ENCODE assay signal across 16 cellular contexts in genomic region chr13:102948006-102948405, GRCh38.
DNase-seq lines count a peak whose midpoint lies in the region; ATAC-seq, FAIRE-seq and TF ChIP-seq lines count a peak whose summit lies in the region.
"Had no signal": no experiment of that assay in that cellular context is flagged by ENCODE, and none has a peak within 500 bp of the region (broad histone marks: within the 10 kb centered on the region; RNA-seq: fewer than 3 reads in every experiment).

No MANE protein-coding gene starts in this region.

- H3K27ac ChIP-seq in liver (ENCODE audit: low read depth in 1 of 2, low read length in 2 of 2) (no peak overlapping the region), HepG2 (ENCODE audit: extremely low read length, insufficient read depth, low read length) (no peak overlapping the region)

- intact Hi-C loops in HepG2 (cut with micrococcal nuclease; ENCODE audit: unreplicated experiment), result no loop called here
- intact Hi-C loops in activated CD4-positive, alpha-beta T cell treated with anti-CD3 and anti-CD28 coated beads, Interleukin-2, amount 10 ng/mL, durations not matched to agents 24 days and 14 days (cut with micrococcal nuclease), result no loop called here

- H3K79me2 ChIP-seq in HepG2 (ENCODE audit: insufficient read depth, low read length), result no peaks in the 10 kb centered on the region

- in situ Hi-C loops in HepG2 (cut with HindIII; ENCODE audit: extremely low pct_ligation_motif_present, low pct_unique_long_range_greater_than_20kb), result no loop called here

- H4K20me1 ChIP-seq in HepG2 (ENCODE audit: insufficient read depth, low read length), result no peaks in the 10 kb centered on the region

- H3K27me3 ChIP-seq in liver (ENCODE audit: control insufficient read depth in 4 of 4, insufficient read depth in 4 of 4, low read length in 3 of 4) (peaks cover 0 to 6% (median 0%) of the 10 kb centered on the region in 4 donors), HepG2 (ENCODE audit: control insufficient read depth in 1 of 2, insufficient read depth in 2 of 2, low read length in 2 of 2) (no peaks in the 10 kb centered on the region; a peak in 1 of 5 replicates)

- no peak for ATAC-seq in HepG2
- no peak for ATAC-seq in stimulated activated naive CD8-positive, alpha-beta T cell treated with anti-CD3 and anti-CD28 coated beads, Interleukin-15, Interleukin-2, amounts not matched to agents 100 U/mL and 50 U/mL, for 24 hours
- ATAC-seq: naive thymus-derived CD8-positive, alpha-beta T cell; stimulated activated naive CD8-positive, alpha-beta T cell treated with anti-CD3 and anti-CD28 coated beads, Interleukin-15, amount 100 ng/mL, for 72 hours had no signal

- CTCF ChIA-PET in HepG2 (lab: Yijun Ruan, JAX; ENCODE audit: low intra/inter-chr PET ratio, low total read pairs), result no interaction called here

- H3K27me3 Mint-ChIP-seq in activated CD4-positive, alpha-beta T cell treated with anti-CD3 and anti-CD28 coated beads, Interleukin-2, amount 10 ng/mL, durations not matched to agents 24 days and 14 days, result peaks cover 4% of the 10 kb centered on the region

- H3K36me3 ChIP-seq in liver (ENCODE audit: control insufficient read depth in 4 of 4, insufficient read depth in 3 of 4, low read depth in 1 of 4, low read length in 3 of 4), result no peaks in the 10 kb centered on the region
- H3K36me3 ChIP-seq in HepG2 (replicated peaks in 1 of 2; ENCODE audit: control insufficient read depth in 1 of 2, insufficient read depth in 2 of 2, low read length in 2 of 2), result no peaks in the 10 kb centered on the region

- TF ChIP-seq RAD21 in liver (IDR thresholded peaks at IDR 0.05) (peak; percentile 31 to 35), HepG2 (CRISPR knock-in tag; IDR thresholded peaks at IDR 0.05) (no peak)

- no peaks in the 10 kb centered on the region for H3K36me3 Mint-ChIP-seq in activated CD4-positive, alpha-beta T cell treated with anti-CD3 and anti-CD28 coated beads, Interleukin-2, amount 10 ng/mL, durations not matched to agents 24 days and 14 days (ENCODE audit: low read depth)
- H3K36me3 Mint-ChIP-seq: activated naive CD8-positive, alpha-beta T cell treated with anti-CD3 and anti-CD28 coated beads, Interleukin-2, amount 10 ng/mL, durations not matched to agents 7 days and 5 days; naive thymus-derived CD8-positive, alpha-beta T cell had no signal

- H3K4me2 ChIP-seq in HepG2 (ENCODE audit: low read depth, low read length), result no peak overlapping the region

- 66% methylated on average over 5 of the region's 5 CpGs for WGBS in liver
- WGBS in HepG2 (ENCODE audit: low lambda C conversion rate), result 22% methylated on average over 5 of the region's 5 CpGs

- TF ChIP-seq EP300 in HepG2 (IDR thresholded peaks at IDR 0.05; ENCODE audit: low read depth in 2 of 2, low read length in 2 of 2) (no peak), HepG2 (CRISPR knock-in tag; IDR thresholded peaks at IDR 0.05; ENCODE audit: borderline replicate concordance) (no peak)

- POLR2A ChIA-PET in HepG2 (lab: Yijun Ruan, JAX), result no interaction called here

- TF ChIP-seq POLR2A in HepG2 (IDR thresholded peaks at IDR 0.05; ENCODE audit: insufficient read depth in 1 of 2, low read depth in 2 of 2, low read length in 2 of 2), result no peak

- no peak overlapping the region for H3K4me3 ChIP-seq in liver (ENCODE audit: low read depth in 1 of 3, low read length in 3 of 3)
- H3K4me3 ChIP-seq in HepG2 (replicated peaks in 1 of 3; ENCODE audit: insufficient read depth in 1 of 3, low read depth in 2 of 3, low read length in 3 of 3), result no peak overlapping the region

- H3K4me1 ChIP-seq in liver (ENCODE audit: control insufficient read depth in 4 of 4, insufficient read depth in 4 of 4, low read length in 3 of 4) (no peaks in the 10 kb centered on the region), HepG2 (ENCODE audit: insufficient read depth, low read length) (peaks cover 15% of the 10 kb centered on the region)

- no peak overlapping the region for H2AFZ ChIP-seq in HepG2 (ENCODE audit: low read length)

- no peak for DNase-seq in HepG2 (ENCODE audit: low spot score)
- DNase-seq in astrocyte of the hippocampus (ENCODE audit: low read depth, low spot score), result peak; percentile 47
- peak; percentile 71 to 94 for DNase-seq in hippocampal formation (lab: John Stamatoyannopoulos, UW)
- no peak for DNase-seq in activated CD4-positive, alpha-beta T cell treated with anti-CD3 and anti-CD28 coated beads, Interleukin-2, amount 10 ng/mL, durations not matched to agents 24 days and 14 days
- DNase-seq in DMS79 (lab: John Stamatoyannopoulos, UW), result no peak
- no peak for DNase-seq in stimulated activated naive CD8-positive, alpha-beta T cell treated with anti-CD3 and anti-CD28 coated beads, Interleukin-15, Interleukin-2, amounts not matched to agents 100 U/mL and 50 U/mL, for 24 hours
- no peak for DNase-seq in activated CD4-positive, CD25-positive, alpha-beta regulatory T cell (lab: John Stamatoyannopoulos, UW)
- DNase-seq: activated naive CD8-positive, alpha-beta T cell treated with anti-CD3 and anti-CD28 coated beads, Interleukin-2, amount 10 ng/mL, durations not matched to agents 7 days and 5 days; effector CD8-positive, alpha-beta T cell; GDM1; KBM-7; naive thymus-derived CD8-positive, alpha-beta T cell; NCI-H748 treated with DMSO at 0.1 percent for 48 hours; stimulated activated CD4-positive, alpha-beta T cell treated with anti-CD3 and anti-CD28 coated beads, Interleukin-1b, Interleukin-23, amount 100 ng/mL, for 48 hours; stimulated activated naive CD8-positive, alpha-beta T cell treated with anti-CD3 and anti-CD28 coated beads, Interleukin-15, amount 100 ng/mL, for 72 hours had no signal

- H3K27ac Mint-ChIP-seq in activated CD4-positive, alpha-beta T cell treated with anti-CD3 and anti-CD28 coated beads, Interleukin-2, amount 10 ng/mL, durations not matched to agents 24 days and 14 days, result no peak overlapping the region
- H3K27ac Mint-ChIP-seq: activated naive CD8-positive, alpha-beta T cell treated with anti-CD3 and anti-CD28 coated beads, Interleukin-2, amount 10 ng/mL, durations not matched to agents 7 days and 5 days; naive thymus-derived CD8-positive, alpha-beta T cell; stimulated activated naive CD8-positive, alpha-beta T cell treated with anti-CD3 and anti-CD28 coated beads, Interleukin-15, amount 100 ng/mL, for 72 hours had no signal

- H3K4me3 Mint-ChIP-seq in activated CD4-positive, alpha-beta T cell treated with anti-CD3 and anti-CD28 coated beads, Interleukin-2, amount 10 ng/mL, durations not matched to agents 24 days and 14 days, result no peak overlapping the region
- H3K4me3 Mint-ChIP-seq: activated naive CD8-positive, alpha-beta T cell treated with anti-CD3 and anti-CD28 coated beads, Interleukin-2, amount 10 ng/mL, durations not matched to agents 7 days and 5 days; naive thymus-derived CD8-positive, alpha-beta T cell; stimulated activated naive CD8-positive, alpha-beta T cell treated with anti-CD3 and anti-CD28 coated beads, Interleukin-15, amount 100 ng/mL, for 72 hours had no signal

- no TSS peak for BruUV-seq in HepG2 (replicated peaks; lab: Mats Ljungman, UMichigan)

- no peaks in the 10 kb centered on the region for H3K4me1 Mint-ChIP-seq in activated CD4-positive, alpha-beta T cell treated with anti-CD3 and anti-CD28 coated beads, Interleukin-2, amount 10 ng/mL, durations not matched to agents 24 days and 14 days
- H3K4me1 Mint-ChIP-seq: activated naive CD8-positive, alpha-beta T cell treated with anti-CD3 and anti-CD28 coated beads, Interleukin-2, amount 10 ng/mL, durations not matched to agents 7 days and 5 days; naive thymus-derived CD8-positive, alpha-beta T cell; stimulated activated naive CD8-positive, alpha-beta T cell treated with anti-CD3 and anti-CD28 coated beads, Interleukin-15, amount 100 ng/mL, for 72 hours had no signal

- H3K9me3 ChIP-seq in liver (ENCODE audit: control insufficient read depth in 4 of 4, low read length in 3 of 4) (no peaks in the 10 kb centered on the region), HepG2 (ENCODE audit: low read length) (no peaks in the 10 kb centered on the region)

- TF ChIP-seq CTCF in liver (IDR thresholded peaks at IDR 0.05; ENCODE audit: low read depth, low read length, missing input control) (no peak), HepG2 (CRISPR knock-in tag; IDR thresholded peaks at IDR 0.05) (no peak)

- no peak for FAIRE-seq in HepG2 (lab: Jason Lieb, UNC)

- H3K9me3 Mint-ChIP-seq in activated CD4-positive, alpha-beta T cell treated with anti-CD3 and anti-CD28 coated beads, Interleukin-2, amount 10 ng/mL, durations not matched to agents 24 days and 14 days, result no peaks in the 10 kb centered on the region
- H3K9me3 Mint-ChIP-seq: activated naive CD8-positive, alpha-beta T cell treated with anti-CD3 and anti-CD28 coated beads, Interleukin-2, amount 10 ng/mL, durations not matched to agents 7 days and 5 days had no signal

- H3K9ac ChIP-seq in liver (ENCODE audit: low read depth in 1 of 2, low read length in 2 of 2) (no peak overlapping the region), HepG2 (ENCODE audit: insufficient read depth, low read depth, low read length) (no peak overlapping the region)

TF ChIP-seq in liver, 16 proteins besides CTCF, POLR2A, EP300 and RAD21 (continues in another document):
- no peak for TF ChIP-seq TAF1 (conservative IDR thresholded peaks at IDR 0.05)
- no peak for TF ChIP-seq ATF3 (IDR thresholded peaks at IDR 0.05)
- TF ChIP-seq FOXA2 (IDR thresholded peaks at IDR 0.05), result no peak
- TF ChIP-seq MAX (IDR thresholded peaks at IDR 0.05), result no peak
- no peak for TF ChIP-seq HNF4G (IDR thresholded peaks at IDR 0.05)
- no peak for TF ChIP-seq RXRA (IDR thresholded peaks at IDR 0.05)
- TF ChIP-seq SP1 (IDR thresholded peaks at IDR 0.05), result no peak

TF ChIP-seq in HepG2, 621 proteins besides CTCF, POLR2A, EP300 and RAD21 (continues in another document):
- TF ChIP-seq FOXJ3 (CRISPR knock-in tag; IDR thresholded peaks at IDR 0.05; ENCODE audit: borderline replicate concordance), result no peak
- TF ChIP-seq ZMYM4 (CRISPR knock-in tag; IDR thresholded peaks at IDR 0.05), result no peak
- TF ChIP-seq EED (CRISPR knock-in tag; IDR thresholded peaks at IDR 0.05), result no peak
- TF ChIP-seq CCAR2 (optimal IDR thresholded peaks at IDR 0.05; ENCODE audit: low read depth, low read length), result no peak
- TF ChIP-seq ZNF878 (CRISPR knock-in tag; IDR thresholded peaks at IDR 0.05), result no peak
- no peak for TF ChIP-seq TEAD2 (CRISPR knock-in tag; IDR thresholded peaks at IDR 0.05)
- no peak for TF ChIP-seq ZNF788 (CRISPR knock-in tag; IDR thresholded peaks at IDR 0.05; ENCODE audit: borderline replicate concordance)
- TF ChIP-seq SAFB2 (CRISPR knock-in tag; IDR thresholded peaks at IDR 0.05; ENCODE audit: borderline replicate concordance, low read depth), result no peak
- no peak for TF ChIP-seq ZNF746 (CRISPR knock-in tag; IDR thresholded peaks at IDR 0.05)
- TF ChIP-seq RFX3 (CRISPR knock-in tag; IDR thresholded peaks at IDR 0.05), result no peak
- TF ChIP-seq AGO2 (optimal IDR thresholded peaks at IDR 0.05; ENCODE audit: low read depth, low read length), result no peak

Comparison
In these comparisons a context has a peak if more than half of its experiments do, and no peak if none do; other contexts are left out.
1. DNase-seq: peak in astrocyte of the hippocampus (single experiment) and hippocampal formation (2 of 2); none in HepG2 (single experiment), activated CD4-positive, alpha-beta T cell treated with anti-CD3 and anti-CD28 coated beads, Interleukin-2, amount 10 ng/mL, durations not matched to agents 24 days and 14 days (single experiment), DMS79 (single experiment), stimulated activated naive CD8-positive, alpha-beta T cell treated with anti-CD3 and anti-CD28 coated beads, Interleukin-15, Interleukin-2, amounts not matched to agents 100 U/mL and 50 U/mL, for 24 hours (single experiment) and activated CD4-positive, CD25-positive, alpha-beta regulatory T cell (0 of 4).